Comparison of ENCODE assay signal across 34 cellular contexts in the genomic region with DNA sequence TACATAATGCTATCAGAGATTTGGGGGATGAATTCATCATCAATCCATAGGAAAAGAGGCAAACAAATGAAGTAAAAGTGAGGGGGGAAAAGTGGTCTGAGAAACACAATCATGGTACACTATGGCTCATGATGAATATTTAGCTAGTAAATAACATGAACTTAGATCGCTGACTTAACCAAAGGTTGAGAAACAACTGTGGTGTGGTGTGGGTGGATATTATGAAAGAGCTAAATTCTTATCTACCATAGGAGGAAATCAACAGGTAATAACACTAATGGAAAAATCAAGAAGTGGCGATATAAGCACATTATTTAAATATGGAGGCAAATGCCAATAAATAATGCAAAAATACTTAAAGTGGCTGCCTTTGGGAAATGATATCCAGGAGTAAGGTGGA. TPM values are rescaled to one million over a fixed set of nuclear protein-coding genes. Genes with fewer than 3 reads are reported as not detected.
"Had no signal": no experiment of that assay in that cellular context is flagged by ENCODE, and none has a peak within 500 bp of the region (broad histone marks: within the 10 kb centered on the region; RNA-seq: fewer than 3 reads in every experiment).

No MANE protein-coding gene starts in this region.

- FAIRE-seq: islet of Langerhans had no signal

- H3K4me3 ChIP-seq: dorsolateral prefrontal cortex, gastroesophageal sphincter, heart left ventricle, hepatocyte, left ventricle myocardium inferior, lower lobe of right lung, prostate gland, sigmoid colon, stomach, thyroid gland, vagina had no signal

- H3K4me1 ChIP-seq: foreskin keratinocyte, gastroesophageal sphincter, lower lobe of right lung, prostate gland, sigmoid colon, stomach, thyroid gland, vagina had no signal

- DNase-seq: dorsolateral prefrontal cortex; effector CD4-positive, alpha-beta T cell; foreskin keratinocyte; heart left ventricle; left cardiac atrium; left ventricle myocardium inferior; lower lobe of right lung; naive thymus-derived CD8-positive, alpha-beta T cell; nephron progenitor cell; nucleus accumbens; right cardiac atrium; sigmoid colon; stimulated activated CD4-positive, alpha-beta T cell treated with anti-CD3 and anti-CD28 coated beads, Interleukin-2, amount 100 ng/mL, for 24 hours; stimulated activated CD4-positive, alpha-beta T cell treated with anti-CD3 and anti-CD28 coated beads, Interleukin-4, amount 100 ng/mL, for 24 hours; stimulated activated naive CD4-positive, alpha-beta T cell treated with Interleukin-2 at 50 U/mL for 16 hours; stomach; thyroid gland; trophoblast cell had no signal

- H3K36me3 ChIP-seq: prostate gland had no signal

- H3K27me3 ChIP-seq: dorsolateral prefrontal cortex, foreskin keratinocyte, gastroesophageal sphincter, heart left ventricle, hepatocyte, sigmoid colon, stomach, thyroid gland, vagina had no signal

- H3K27ac ChIP-seq: dorsolateral prefrontal cortex, epithelial cell of prostate, foreskin keratinocyte, gastroesophageal sphincter, heart left ventricle, hepatocyte, left ventricle myocardium inferior, lower lobe of right lung, prostate gland, sigmoid colon, stomach, thyroid gland, vagina had no signal

- H3K79me2 ChIP-seq: hepatocyte had no signal

- H2AFZ ChIP-seq: hepatocyte had no signal

- ATAC-seq: esophagus mucosa; foreskin keratinocyte; gastroesophageal sphincter; heart left ventricle; left cardiac atrium; lower lobe of right lung; naive thymus-derived CD8-positive, alpha-beta T cell; right cardiac atrium; stimulated activated effector memory CD8-positive, alpha-beta T cell treated with anti-CD3 and anti-CD28 coated beads, Interleukin-12 subunit alpha, Interleukin-12 subunit beta, amount 100 ng/mL, for 72 hours had no signal

- H3K4me2 ChIP-seq: hepatocyte had no signal

- H3K9me3 ChIP-seq: gastroesophageal sphincter, lower lobe of right lung, prostate gland, sigmoid colon, stomach, thyroid gland, vagina had no signal

RNA-seq across cellular contexts. Expression of a gene that starts 34.7 kb away (rescaled TPM):
- total RNA-seq: dorsolateral prefrontal cortex; esophagus mucosa; foreskin keratinocyte; gastroesophageal sphincter; heart left ventricle; hepatocyte; kidney epithelial cell; left cardiac atrium; left ventricle myocardium inferior; lower lobe of right lung; mesenteric fat pad; myocyte; naive thymus-derived CD8-positive, alpha-beta T cell; osteocyte; right cardiac atrium; sigmoid colon; skeletal muscle tissue; stomach; subcutaneous adipose tissue; temporal lobe; thyroid gland; ureter; vagina had no signal
- polyA plus RNA-seq: foreskin keratinocyte; heart left ventricle; hepatocyte; naive thymus-derived CD8-positive, alpha-beta T cell; right cardiac atrium; sigmoid colon; stomach had no signal
